Comparison of ENCODE assay signal across 18 cellular contexts in the genomic region with DNA sequence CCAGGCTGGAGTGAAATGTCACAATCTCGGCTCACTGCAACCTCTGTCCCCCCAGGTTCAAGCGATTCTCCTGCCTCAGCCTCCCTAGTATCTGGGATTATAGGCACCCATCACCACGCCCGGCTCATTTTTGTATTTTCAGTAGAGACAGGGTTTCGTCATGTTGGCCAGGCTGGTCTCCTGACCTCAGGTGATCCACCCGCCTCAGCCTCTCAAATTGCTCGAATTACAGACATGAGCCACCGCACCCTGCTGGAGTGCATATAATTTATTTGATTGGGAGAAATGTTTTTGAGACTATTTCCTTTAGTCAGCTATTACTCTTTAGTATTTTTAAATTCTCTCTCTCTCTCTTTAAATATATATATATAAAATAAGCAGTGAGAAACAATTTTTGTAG. TPM values are rescaled to one million over a fixed set of nuclear protein-coding genes. Genes with fewer than 3 reads are reported as not detected.
A peak's percentile ranks its signal among the peaks of the same experiment; 100 is the strongest.
DNase-seq lines count a peak whose midpoint lies in the region; FAIRE-seq and TF ChIP-seq lines count a peak whose summit lies in the region.
"Had no signal": no experiment of that assay in that cellular context is flagged by ENCODE, and none has a peak within 500 bp of the region (broad histone marks: within the 10 kb centered on the region; RNA-seq: fewer than 3 reads in every experiment).

No MANE protein-coding gene starts in this region.

- H3K36me3 Mint-ChIP-seq in Calu3 (ENCODE audit: insufficient read depth, unreplicated experiment) = no peaks in the 10 kb centered on the region
- H3K36me3 Mint-ChIP-seq: CD4-positive, CD25-positive, alpha-beta regulatory T cell had no signal

- H3K27ac ChIP-seq in keratinocyte (ENCODE audit: control insufficient read depth, insufficient read depth, low read length) = peak overlapping the region; percentile 2
- H3K27ac ChIP-seq in smooth muscle cell (ENCODE audit: low read depth) = peak overlapping the region; percentile 1
- H3K27ac ChIP-seq: BLaER1 treated with 17β-estradiol and CSF1 and Interleukin-3, amounts not matched to agents 10 nM and 100 nM had no signal

- H2AFZ ChIP-seq in keratinocyte (ENCODE audit: control insufficient read depth, low read length) = no peak overlapping the region
- H2AFZ ChIP-seq in smooth muscle cell (ENCODE audit: low read depth) = no peak overlapping the region

- no peaks in the 10 kb centered on the region for H3K9me3 Mint-ChIP-seq in Calu3 (ENCODE audit: low read depth, unreplicated experiment)
- H3K9me3 Mint-ChIP-seq: H9, HFFc6 had no signal

- no peaks in the 10 kb centered on the region for H3K9me3 ChIP-seq in keratinocyte (ENCODE audit: control insufficient read depth, low read depth, low read length)
- H3K9me3 ChIP-seq in smooth muscle cell (replicated peaks; ENCODE audit: low read depth) = no peaks in the 10 kb centered on the region
- H3K9me3 ChIP-seq: BLaER1 treated with 17β-estradiol and CSF1 and Interleukin-3, amounts not matched to agents 10 nM and 100 nM had no signal

- no peak for TF ChIP-seq POLR2A in GM12892 (IDR thresholded peaks at IDR 0.05; ENCODE audit: low read depth, low read length)

- no peak overlapping the region for H3K4me3 Mint-ChIP-seq in Calu3 (ENCODE audit: low read depth, unreplicated experiment)
- H3K4me3 Mint-ChIP-seq: CD4-positive, CD25-positive, alpha-beta regulatory T cell; H9; HFFc6 had no signal

- intact Hi-C loops in Calu3 (cut with micrococcal nuclease; ENCODE audit: unreplicated experiment) = loop anchor here (2.0 to 10.0 kb wide), 4 partner anchors 14 to 894 kb away; no protein-coding TSS in a partner anchor

- H3K36me3 ChIP-seq in keratinocyte (ENCODE audit: control insufficient read depth in 2 of 2, extremely low read depth in 1 of 2, insufficient read depth in 2 of 2, low read length in 2 of 2) (peaks cover 0 to 16% of the 10 kb centered on the region in 2 experiments), smooth muscle cell (ENCODE audit: low read depth) (no peaks in the 10 kb centered on the region)
- H3K36me3 ChIP-seq: BLaER1 treated with 17β-estradiol and CSF1 and Interleukin-3, amounts not matched to agents 10 nM and 100 nM had no signal

- no peaks in the 10 kb centered on the region for H3K27me3 Mint-ChIP-seq in Calu3 (ENCODE audit: unreplicated experiment)
- H3K27me3 Mint-ChIP-seq: CD4-positive, CD25-positive, alpha-beta regulatory T cell had no signal

- no peak for FAIRE-seq in keratinocyte (lab: Jason Lieb, UNC)
- FAIRE-seq in GM12892 (lab: Jason Lieb, UNC) = no peak
- FAIRE-seq: GM18507, K562 had no signal

- H3K4me2 ChIP-seq in keratinocyte (ENCODE audit: control insufficient read depth, extremely low read depth, insufficient read depth, low read depth, low read length) (no peak overlapping the region), smooth muscle cell (no peak overlapping the region)
- H3K4me2 ChIP-seq: BLaER1 treated with 17β-estradiol and CSF1 and Interleukin-3, amounts not matched to agents 10 nM and 100 nM had no signal

- H3K4me3 ChIP-seq in keratinocyte (ENCODE audit: control insufficient read depth in 2 of 3, extremely low read depth in 1 of 3, insufficient read depth in 2 of 3, low read depth in 1 of 3, low read length in 3 of 3) (no peak overlapping the region), smooth muscle cell (no peak overlapping the region)
- H3K4me3 ChIP-seq: BLaER1 treated with 17β-estradiol and CSF1 and Interleukin-3, amounts not matched to agents 10 nM and 100 nM; K562 had no signal

- peaks cover 77% of the 10 kb centered on the region for H3K79me2 ChIP-seq in keratinocyte (ENCODE audit: control insufficient read depth, insufficient read depth, low read length)
- H3K79me2 ChIP-seq in smooth muscle cell (ENCODE audit: low read depth) = peaks cover 4% of the 10 kb centered on the region

- WGBS in smooth muscle cell (ENCODE audit: low lambda C conversion rate) = 79% methylated on average over 8 of the region's 8 CpGs

- dilution Hi-C loops in keratinocyte (cut with MboI; ENCODE audit: extremely low pct_ligation_motif_present, low sequenced_read_pairs) = no loop called here

- no peak overlapping the region for H3K27ac Mint-ChIP-seq in Calu3 (ENCODE audit: unreplicated experiment)
- H3K27ac Mint-ChIP-seq: CD4-positive, CD25-positive, alpha-beta regulatory T cell; H9; HFFc6 had no signal

- H4K20me1 ChIP-seq in keratinocyte (ENCODE audit: control insufficient read depth, extremely low read depth, insufficient read depth, low read length) (no peaks in the 10 kb centered on the region), smooth muscle cell (ENCODE audit: low read depth) (no peaks in the 10 kb centered on the region)
- H4K20me1 ChIP-seq: BLaER1 treated with 17β-estradiol and CSF1 and Interleukin-3, amounts not matched to agents 10 nM and 100 nM had no signal

- H3F3A ChIP-seq in smooth muscle cell (ENCODE audit: low read depth) = peaks cover 8% of the 10 kb centered on the region

- TF ChIP-seq CTCF in Calu3 (IDR thresholded peaks at IDR 0.05; ENCODE audit: unreplicated experiment) (no peak), keratinocyte (optimal IDR thresholded peaks at IDR 0.05 in 1 of 3, IDR thresholded peaks at IDR 0.05 in 1 of 3, conservative IDR thresholded peaks at IDR 0.05 in 1 of 3; ENCODE audit: extremely low read depth in 1 of 3, insufficient read depth in 2 of 3, low read length in 3 of 3) (no peak), smooth muscle cell (IDR thresholded peaks at IDR 0.05; ENCODE audit: borderline replicate concordance, insufficient read depth, poor library complexity, severe bottlenecking) (no peak)

- H3K4me1 Mint-ChIP-seq in Calu3 (ENCODE audit: low read depth, unreplicated experiment) = peaks cover 18% of the 10 kb centered on the region
- H3K4me1 Mint-ChIP-seq: CD4-positive, CD25-positive, alpha-beta regulatory T cell; H9 had no signal

- H3K27me3 ChIP-seq in keratinocyte (ENCODE audit: control insufficient read depth, extremely low read depth, insufficient read depth, low read length) = no peaks in the 10 kb centered on the region
- H3K27me3 ChIP-seq in smooth muscle cell (ENCODE audit: low read depth) = no peaks in the 10 kb centered on the region
- H3K27me3 ChIP-seq: BLaER1 treated with 17β-estradiol and CSF1 and Interleukin-3, amounts not matched to agents 10 nM and 100 nM had no signal

- DNase-seq in Calu3 = peak; percentile 54
- DNase-seq in NCI-H69 (lab: John Stamatoyannopoulos, UW) = peak; percentile 50
- no peak for DNase-seq in keratinocyte (ENCODE audit: low read depth, low spot score)
- no peak for DNase-seq in smooth muscle cell (lab: John Stamatoyannopoulos, UW; ENCODE audit: unreplicated experiment)
- no peak for DNase-seq in GM12892 (ENCODE audit: insufficient read length)
- DNase-seq in medulla oblongata (ENCODE audit: extremely low spot score) = no peak
- DNase-seq in HuH-7.5 (ENCODE audit: low spot score) = no peak
- DNase-seq: ACHN; CD4-positive, CD25-positive, alpha-beta regulatory T cell; DMS 273 treated with DMSO at 0.1 percent for 48 hours; GOT3; H9; HFFc6 had no signal

- no peaks in the 10 kb centered on the region for H3K9me1 ChIP-seq in keratinocyte (ENCODE audit: control insufficient read depth, extremely low read depth, insufficient read depth, low read length)

- H3K4me1 ChIP-seq in keratinocyte (ENCODE audit: control insufficient read depth, extremely low read depth, insufficient read depth, low read length) (peaks cover 60% of the 10 kb centered on the region), smooth muscle cell (ENCODE audit: low read depth) (peaks cover 8% of the 10 kb centered on the region)
- H3K4me1 ChIP-seq: BLaER1 treated with 17β-estradiol and CSF1 and Interleukin-3, amounts not matched to agents 10 nM and 100 nM had no signal

- no peak overlapping the region for H3K9ac ChIP-seq in keratinocyte (ENCODE audit: control insufficient read depth, extremely low read depth, insufficient read depth, low read length)
- H3K9ac ChIP-seq in smooth muscle cell (ENCODE audit: low read depth) = no peak overlapping the region
- H3K9ac ChIP-seq: BLaER1 treated with 17β-estradiol and CSF1 and Interleukin-3, amounts not matched to agents 10 nM and 100 nM had no signal

- no TSS peak for BruUV-seq in Calu3 (replicated peaks; lab: Mats Ljungman, UMichigan)

- CTCF ChIA-PET in Calu3 (lab: Charles Lee) = interaction anchor here (1.5 kb wide), 1 partner anchor 158 kb away, joined by 5 read pairs; no protein-coding TSS in a partner anchor

RNA-seq across cellular contexts. Expression of gene FAM83B, which starts 29.8 kb away (rescaled TPM):
- total RNA-seq in Calu3 (2022) = 22.2 and 24.2 TPM in 2 replicates
- 19.3 to 30.3 TPM (median 26.5 TPM) in 3 replicates for polyA plus RNA-seq in keratinocyte
- polyA plus RNA-seq in keratinocyte (2011; ENCODE audit: low read depth) = 17.3 TPM
- polyA plus RNA-seq in keratinocyte (2011; cell fraction: cytosol; rRNA removed) = 9.3 and 22.6 TPM in 2 replicates
- 37.4 and 43.7 TPM in 2 replicates for polyA plus RNA-seq in keratinocyte (2011; cell fraction: nucleus; rRNA removed)
- 16.0 and 22.5 TPM in 2 replicates for polyA plus RNA-seq in keratinocyte (2012; ENCODE audit: low replicate concordance)
- polyA minus RNA-seq in keratinocyte = 23.3 to 129 TPM (median 87.9 TPM) in 3 replicates
- 42.2 TPM for polyA minus RNA-seq in keratinocyte (2011; cell fraction: cytosol; rRNA and poly(A)+ RNA removed)
- polyA minus RNA-seq in keratinocyte (2011; cell fraction: nucleus; rRNA and poly(A)+ RNA removed) = 117 and 220 TPM in 2 replicates
- 28.7 and 37.0 TPM in 2 replicates for total RNA-seq in smooth muscle cell
- polyA plus RNA-seq in smooth muscle cell = 1.1 and 3.9 TPM in 2 replicates
- not detected for polyA plus RNA-seq in GM12892 (2012; ENCODE audit: missing spikeins)
- total RNA-seq: A172; CD4-positive, CD25-positive, alpha-beta regulatory T cell; Daoy; HFFc6; K562 had no signal
- polyA plus RNA-seq: CD4-positive, CD25-positive, alpha-beta regulatory T cell; K562 had no signal

Comparison
In these comparisons a context has a peak if more than half of its experiments do, and no peak if none do; other contexts are left out.
1. DNase-seq: peak in Calu3 (single experiment) and NCI-H69 (single experiment); none in keratinocyte (single experiment), smooth muscle cell (single experiment), GM12892 (single experiment), medulla oblongata (single experiment) and HuH-7.5 (single experiment).